In genomic region chr1:22025368-22026154, GRCh38 we compare ENCODE assay signal across 8 cellular contexts. TPM values are rescaled to one million over a fixed set of nuclear protein-coding genes. Genes with fewer than 3 reads are reported as not detected.
A peak's percentile ranks its signal among the peaks of the same experiment; 100 is the strongest.
DNase-seq lines count a peak whose midpoint lies in the region; ATAC-seq and TF ChIP-seq lines count a peak whose summit lies in the region.

No MANE protein-coding gene starts in this region.

- no peak for TF ChIP-seq EP300 in Ishikawa (IDR thresholded peaks at IDR 0.05; ENCODE audit: borderline replicate concordance)

- peak overlapping the region; percentile 90 for H3K27ac ChIP-seq in epithelial cell of prostate

- ATAC-seq in GM21576 (IDR thresholded peaks at IDR 0.05; ENCODE audit: unreplicated experiment): peak; percentile 62

- DNase-seq in DMS114 treated with DMSO at 0.1 percent for 48 hours (lab: John Stamatoyannopoulos, UW; ENCODE audit: unreplicated experiment) (peak; percentile 93), OCI-M1 (lab: John Stamatoyannopoulos, UW) (peak; percentile 96), activated T-cell treated with anti-CD3 and anti-CD28 coated beads for 4 hours (peak; percentile 86), epithelial cell of prostate (ENCODE audit: low read depth, low spot score) (no peak), mucosa of gallbladder (ENCODE audit: low spot score) (peak; percentile 69)
- DNase-seq in stimulated activated CD8-positive, alpha-beta memory T cell treated with anti-CD3 and anti-CD28 coated beads, Interleukin-4, amount 100 ng/mL, for 1 hour (ENCODE audit: low read depth in 2 of 2, low spot score in 1 of 2): peak; percentile 75 to 81

- no peak for TF ChIP-seq RAD21 in Ishikawa (IDR thresholded peaks at IDR 0.05; ENCODE audit: low read depth)

TF ChIP-seq in Ishikawa, 13 proteins besides CTCF, POLR2A, EP300 and RAD21:
- TF ChIP-seq YY1 (IDR thresholded peaks at IDR 0.05; ENCODE audit: low read depth) (no peak), EGR1 (IDR thresholded peaks at IDR 0.05) (0 out of 2 replicates have a peak, but pooled peaks have one; percentile 7), NFIC (IDR thresholded peaks at IDR 0.05) (no peak), ZBTB7A (IDR thresholded peaks at IDR 0.05; ENCODE audit: low read depth) (peak; percentile 47; the same call in 1 of the 2 replicates), MAX (IDR thresholded peaks at IDR 0.05) (peak; percentile 53), REST (IDR thresholded peaks at IDR 0.05; ENCODE audit: low read depth) (no peak), TAF1 (IDR thresholded peaks at IDR 0.05; ENCODE audit: low read depth) (peak; percentile 94), FOXM1 (IDR thresholded peaks at IDR 0.05; ENCODE audit: borderline replicate concordance, low read depth) (no peak), USF1 (IDR thresholded peaks at IDR 0.05) (peak; percentile 38; the same call in 1 of the 2 replicates), CEBPB (IDR thresholded peaks at IDR 0.05) (0 out of 2 replicates have a peak, but pooled peaks have one; percentile 2), TCF12 (IDR thresholded peaks at IDR 0.05; ENCODE audit: low read depth) (peak; percentile 31), CREB1 (IDR thresholded peaks at IDR 0.05; ENCODE audit: low read depth) (peak; percentile 45; the same call in 1 of the 2 replicates), TEAD4 (IDR thresholded peaks at IDR 0.05) (peak; percentile 32)

RNA-seq across cellular contexts. Expression of gene CELA3A, which starts 24.1 kb away (rescaled TPM):
- total RNA-seq in mucosa of gallbladder: 25.1 TPM

RNA-seq across cellular contexts. Expression of gene CDC42, which starts 26.9 kb away (rescaled TPM):
- total RNA-seq in mucosa of gallbladder: 273 TPM

RNA-seq across cellular contexts. Expression of gene CELA3B, which starts 48.7 kb away (rescaled TPM):
- total RNA-seq in mucosa of gallbladder: 13.7 TPM
